Comparison of ENCODE assay signal across 24 cellular contexts in genomic region chr21:15895142-15896106, GRCh38.
DNase-seq lines count a peak whose midpoint lies in the region; ATAC-seq, FAIRE-seq and TF ChIP-seq lines count a peak whose summit lies in the region.
"Had no signal": no experiment of that assay in that cellular context is flagged by ENCODE, and none has a peak within 500 bp of the region (broad histone marks: within the 10 kb centered on the region; RNA-seq: fewer than 3 reads in every experiment).

No MANE protein-coding gene starts in this region.

- H3K9ac ChIP-seq in astrocyte (ENCODE audit: low read length): no peak overlapping the region

- H3K4me1 Mint-ChIP-seq in astrocyte (ENCODE audit: low read depth, unreplicated experiment) (peaks cover 4% of the 10 kb centered on the region), T-helper 17 cell (no peaks in the 10 kb centered on the region)
- H3K4me1 Mint-ChIP-seq: naive B cell; stimulated activated effector memory CD8-positive, alpha-beta T cell treated with anti-CD3 and anti-CD28 coated beads, Interleukin-12 subunit alpha, Interleukin-12 subunit beta, amount 100 ng/mL, for 72 hours had no signal

- H3K9me3 ChIP-seq in astrocyte (ENCODE audit: insufficient read depth, low read depth, low read length) (no peaks in the 10 kb centered on the region), T-helper 17 cell (ENCODE audit: control insufficient read depth, low read length, poor library complexity, severe bottlenecking) (peaks cover 2% of the 10 kb centered on the region)
- H3K9me3 ChIP-seq: ovary, SJSA1 had no signal

- H3K27ac Mint-ChIP-seq in astrocyte (ENCODE audit: unreplicated experiment): no peak overlapping the region
- H3K27ac Mint-ChIP-seq in T-helper 17 cell: no peak overlapping the region
- H3K27ac Mint-ChIP-seq: activated CD8-positive, alpha-beta T cell treated with anti-CD3 and anti-CD28 coated beads for 36 hours; CD4-positive, CD25-positive, alpha-beta regulatory T cell; stimulated activated effector memory CD8-positive, alpha-beta T cell treated with anti-CD3 and anti-CD28 coated beads, Interleukin-12 subunit alpha, Interleukin-12 subunit beta, amount 100 ng/mL, for 72 hours; WTC11 had no signal

- H3K36me3 ChIP-seq in astrocyte (ENCODE audit: insufficient read depth, low read length): no peaks in the 10 kb centered on the region
- H3K36me3 ChIP-seq: ovary, SJSA1, tibial artery had no signal

- H3K36me3 Mint-ChIP-seq in astrocyte (ENCODE audit: low read depth, unreplicated experiment) (peaks cover 12% of the 10 kb centered on the region), T-helper 17 cell (ENCODE audit: low read depth) (no peaks in the 10 kb centered on the region)
- H3K36me3 Mint-ChIP-seq: CD4-positive, CD25-positive, alpha-beta regulatory T cell had no signal

- peak; percentile 21 for DNase-seq in EL
- DNase-seq in astrocyte (ENCODE audit: low read depth): peak; percentile 17
- peak; percentile 86 for DNase-seq in glomerular visceral epithelial cell (ENCODE audit: extremely low spot score)
- no peak for DNase-seq in sciatic nerve (ENCODE audit: low spot score)
- no peak for DNase-seq in NCI-H2196 (lab: John Stamatoyannopoulos, UW; ENCODE audit: unreplicated experiment)
- no peak for DNase-seq in activated naive CD4-positive, alpha-beta T cell (lab: John Stamatoyannopoulos, UW)
- no peak for DNase-seq in T-helper 17 cell
- no peak for DNase-seq in HK-2 (ENCODE audit: unreplicated experiment)
- DNase-seq: activated CD8-positive, alpha-beta T cell treated with anti-CD3 and anti-CD28 coated beads for 36 hours; activated gamma-delta T cell treated with Interleukin-2 at 50 U/mL for 16 hours; amniotic stem cell; CD4-positive, CD25-positive, alpha-beta regulatory T cell; effector memory CD8-positive, alpha-beta T cell; MM.1S; naive B cell; NCI-H2227 treated with DMSO at 0.1 percent for 48 hours; ovary; right cardiac atrium; tibial artery had no signal

- no peaks in the 10 kb centered on the region for H3K27me3 ChIP-seq in astrocyte (ENCODE audit: insufficient read depth, low read length)
- H3K27me3 ChIP-seq: hepatocyte, ovary, SJSA1, tibial artery had no signal

- intact Hi-C loops in sciatic nerve (cut with DNase I): no loop called here

- no peak overlapping the region for H3K4me3 Mint-ChIP-seq in astrocyte (ENCODE audit: unreplicated experiment)
- no peak overlapping the region for H3K4me3 Mint-ChIP-seq in T-helper 17 cell
- H3K4me3 Mint-ChIP-seq: activated CD8-positive, alpha-beta T cell treated with anti-CD3 and anti-CD28 coated beads for 36 hours; CD4-positive, CD25-positive, alpha-beta regulatory T cell; effector memory CD8-positive, alpha-beta T cell; naive B cell; stimulated activated effector memory CD8-positive, alpha-beta T cell treated with anti-CD3 and anti-CD28 coated beads, Interleukin-12 subunit alpha, Interleukin-12 subunit beta, amount 100 ng/mL, for 72 hours; WTC11 had no signal

- H3K4me1 ChIP-seq in astrocyte (ENCODE audit: insufficient read depth, low read length): no peaks in the 10 kb centered on the region

- TF ChIP-seq CTCF in astrocyte (IDR thresholded peaks at IDR 0.05; ENCODE audit: insufficient read depth, low read depth, low read length): no peak

- no peak overlapping the region for H3K4me2 ChIP-seq in astrocyte (ENCODE audit: low read length)
- H3K4me2 ChIP-seq: hepatocyte had no signal

- no peak overlapping the region for H2AFZ ChIP-seq in astrocyte (ENCODE audit: low read depth, low read length)
- H2AFZ ChIP-seq: hepatocyte had no signal

- ATAC-seq in sciatic nerve (peak; percentile 52), T-helper 17 cell (no peak)
- ATAC-seq: activated CD8-positive, alpha-beta T cell treated with anti-CD3 and anti-CD28 coated beads for 36 hours; effector memory CD8-positive, alpha-beta T cell; stimulated activated effector memory CD8-positive, alpha-beta T cell treated with anti-CD3 and anti-CD28 coated beads, Interleukin-12 subunit alpha, Interleukin-12 subunit beta, amount 100 ng/mL, for 72 hours had no signal

- H3K9me3 Mint-ChIP-seq in astrocyte (ENCODE audit: unreplicated experiment): peaks cover 10% of the 10 kb centered on the region

- no peak for FAIRE-seq in astrocyte (lab: Jason Lieb, UNC)
- FAIRE-seq: H1 had no signal

- H3K27me3 Mint-ChIP-seq in astrocyte (ENCODE audit: low read depth, unreplicated experiment) (no peaks in the 10 kb centered on the region), T-helper 17 cell (no peaks in the 10 kb centered on the region)
- H3K27me3 Mint-ChIP-seq: activated CD8-positive, alpha-beta T cell treated with anti-CD3 and anti-CD28 coated beads for 36 hours had no signal

- H4K20me1 ChIP-seq in astrocyte (ENCODE audit: insufficient read depth, low read length): no peaks in the 10 kb centered on the region

- H3K4me3 ChIP-seq in astrocyte (ENCODE audit: insufficient read depth, low read depth, low read length): no peak overlapping the region
- H3K4me3 ChIP-seq: hepatocyte, ovary, SJSA1, tibial artery had no signal

- H3K79me2 ChIP-seq in astrocyte (ENCODE audit: insufficient read depth, low read length): no peaks in the 10 kb centered on the region
- H3K79me2 ChIP-seq: hepatocyte had no signal

- no peak overlapping the region for H3K27ac ChIP-seq in astrocyte (ENCODE audit: low read depth, low read length)
- H3K27ac ChIP-seq: hepatocyte, ovary, SJSA1, tibial artery had no signal

Comparison
In these comparisons a context has a peak if more than half of its experiments do, and no peak if none do; other contexts are left out.
1. DNase-seq: peak in EL (single experiment), astrocyte (single experiment) and glomerular visceral epithelial cell (single experiment); none in sciatic nerve (single experiment), NCI-H2196 (single experiment), activated naive CD4-positive, alpha-beta T cell (0 of 4), T-helper 17 cell (0 of 3) and HK-2 (single experiment).